ENCODE assay signal across 16 cellular contexts in the genomic region with DNA sequence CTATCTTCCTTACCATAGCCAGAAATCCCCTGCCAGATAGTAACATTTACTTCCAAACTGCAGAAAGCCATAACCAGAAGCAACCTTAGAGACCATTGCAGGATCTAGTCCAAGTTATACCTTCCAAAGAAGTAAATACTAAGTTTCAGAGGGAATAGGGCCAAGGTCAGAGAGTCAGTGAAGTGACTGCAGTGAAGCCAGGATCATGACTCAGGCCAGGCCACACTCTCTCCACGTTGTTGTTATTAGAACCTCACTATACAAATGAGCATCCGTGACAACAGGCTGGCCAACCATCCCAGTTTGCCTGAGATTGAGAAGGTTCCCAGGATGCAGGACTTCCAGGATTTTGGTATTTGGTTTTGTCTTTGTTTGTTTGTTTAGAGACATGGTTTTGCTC.
"Had no signal": no experiment of that assay in that cellular context is flagged by ENCODE, and none has a peak within 500 bp of the region (broad histone marks: within the 10 kb centered on the region; RNA-seq: fewer than 3 reads in every experiment).

No MANE protein-coding gene starts in this region.

- H3K27ac ChIP-seq: cardiac muscle cell, dorsolateral prefrontal cortex, gastroesophageal sphincter, hepatocyte, left lung, tibial nerve, uterus, VCaP had no signal

- DNase-seq: activated CD4-positive, alpha-beta memory T cell treated with anti-CD3 and anti-CD28 coated beads for 36 hours; activated gamma-delta T cell treated with Interleukin-2 at 50 U/mL for 16 hours; activated T-cell treated with anti-CD3 and anti-CD28 coated beads, Interleukin-2, amount 50 U/mL, for 48 hours; dorsolateral prefrontal cortex; erythroblast; left lung; mammary epithelial cell; nucleus accumbens; stimulated activated CD4-positive, alpha-beta T cell treated with anti-CD3 and anti-CD28 coated beads, Interleukin-4, amount 100 ng/mL, for 1 hour; stimulated activated naive B cell treated with anti-CD40 and anti-IgM and Interleukin-4, amounts not matched to agents 10 μg/mL and 1 μg/mL and 100 μg/mL, for 72 hours; uterus had no signal

- H3K27me3 Mint-ChIP-seq: activated CD4-positive, alpha-beta memory T cell treated with anti-CD3 and anti-CD28 coated beads for 36 hours; stimulated activated naive B cell treated with anti-CD40 and anti-IgM and Interleukin-4, amounts not matched to agents 10 μg/mL and 1 μg/mL and 100 μg/mL, for 72 hours had no signal

- H3K27me3 ChIP-seq: cardiac muscle cell, dorsolateral prefrontal cortex, gastroesophageal sphincter, hepatocyte, left lung, tibial nerve, uterus had no signal

- H3K9me3 Mint-ChIP-seq: activated CD4-positive, alpha-beta memory T cell treated with anti-CD3 and anti-CD28 coated beads for 36 hours; stimulated activated naive B cell treated with anti-CD40 and anti-IgM and Interleukin-4, amounts not matched to agents 10 μg/mL and 1 μg/mL and 100 μg/mL, for 72 hours had no signal

- ATAC-seq: gastroesophageal sphincter; left lung; stimulated activated naive B cell treated with anti-CD40 and anti-IgM and Interleukin-4, amounts not matched to agents 10 μg/mL and 1 μg/mL and 100 μg/mL, for 72 hours had no signal

- H3K9me3 ChIP-seq: gastroesophageal sphincter, left lung, tibial nerve, uterus had no signal

- H3K27ac Mint-ChIP-seq: activated CD4-positive, alpha-beta memory T cell treated with anti-CD3 and anti-CD28 coated beads for 36 hours; stimulated activated naive B cell treated with anti-CD40 and anti-IgM and Interleukin-4, amounts not matched to agents 10 μg/mL and 1 μg/mL and 100 μg/mL, for 72 hours had no signal

- H3K4me3 Mint-ChIP-seq: activated CD4-positive, alpha-beta memory T cell treated with anti-CD3 and anti-CD28 coated beads for 36 hours; stimulated activated naive B cell treated with anti-CD40 and anti-IgM and Interleukin-4, amounts not matched to agents 10 μg/mL and 1 μg/mL and 100 μg/mL, for 72 hours had no signal
